ENCODE assay signal across 9 cellular contexts in the genomic region with DNA sequence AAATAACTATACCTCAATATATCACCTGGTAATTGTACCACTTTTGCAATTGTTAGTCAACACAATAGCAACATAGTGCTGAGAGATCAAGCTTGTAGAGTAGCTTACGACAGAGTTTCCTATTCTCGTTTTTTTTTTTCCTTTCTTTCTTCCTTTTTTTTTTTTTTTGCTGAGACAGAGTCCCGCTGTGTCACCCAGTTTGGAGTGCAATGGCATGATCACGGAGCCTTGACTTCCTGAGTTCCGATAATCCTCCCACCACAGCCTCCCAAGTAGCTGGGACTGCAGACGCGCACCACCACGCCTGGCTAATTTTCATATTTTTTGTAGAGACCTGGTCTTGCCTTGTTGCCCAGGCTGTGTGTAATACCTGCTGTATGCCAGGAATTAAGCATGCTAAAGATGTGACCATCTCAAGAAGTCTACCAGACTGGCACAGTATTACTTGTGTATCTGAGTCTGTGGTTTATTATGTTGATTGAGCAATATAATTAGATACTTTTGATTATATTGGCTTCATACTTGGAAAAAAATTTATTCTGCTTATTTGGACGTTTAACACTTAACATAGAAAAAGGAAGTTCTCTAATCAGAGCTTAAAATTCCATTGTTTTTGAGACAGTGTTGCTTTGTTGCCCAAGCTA. TPM values are rescaled to one million over a fixed set of nuclear protein-coding genes. Genes with fewer than 3 reads are reported as not detected.
DNase-seq lines count a peak whose midpoint lies in the region; ATAC-seq, FAIRE-seq and TF ChIP-seq lines count a peak whose summit lies in the region.
"Had no signal": no experiment of that assay in that cellular context is flagged by ENCODE, and none has a peak within 500 bp of the region (broad histone marks: within the 10 kb centered on the region; RNA-seq: fewer than 3 reads in every experiment).

No MANE protein-coding gene starts in this region.

- POLR2A ChIA-PET in PC-3 (lab: Charles Lee; ENCODE audit: unreplicated experiment), result no interaction called here
- POLR2A ChIA-PET in H1 (lab: Charles Lee; ENCODE audit: partially characterized antibody), result interaction anchor here (0.7 to 1.1 kb wide), 7 partner anchors 10 to 389 kb away, joined by 3 to 4 read pairs (median 3); no protein-coding TSS in a partner anchor

- peak overlapping the region; percentile 94 for H3K4me3 ChIP-seq in PC-3 (ENCODE audit: low read length)
- H3K4me3 ChIP-seq in H1 (ENCODE audit: extremely low read depth in 1 of 4, insufficient read depth in 2 of 4, low read depth in 3 of 4, low read length in 4 of 4), result no peak overlapping the region

- intact Hi-C loops in PC-3 (cut with micrococcal nuclease), result loop anchor here (2.0 kb wide), 1 partner anchor 17 kb away; no protein-coding TSS in a partner anchor

- H3K27ac Mint-ChIP-seq in stimulated activated memory B cell treated with anti-CD40 and anti-IgM and Interleukin-4, amounts not matched to agents 10 μg/mL and 1 μg/mL and 100 μg/mL, for 72 hours, result peak overlapping the region; percentile 63

- H3K4me3 Mint-ChIP-seq in stimulated activated memory B cell treated with anti-CD40 and anti-IgM and Interleukin-4, amounts not matched to agents 10 μg/mL and 1 μg/mL and 100 μg/mL, for 72 hours, result peak overlapping the region; percentile 90

- H2AFZ ChIP-seq in PC-3 (ENCODE audit: low read length) (no peak overlapping the region), H1 (ENCODE audit: low read length) (no peak overlapping the region)

- no peak overlapping the region for H4K8ac ChIP-seq in H1 (ENCODE audit: extremely low read depth, insufficient read depth, low read length)

- no peak overlapping the region for H4K5ac ChIP-seq in H1 (ENCODE audit: insufficient read length, low read depth, low read length)

- FAIRE-seq in H1 (lab: Jason Lieb, UNC), result no peak
- FAIRE-seq: bronchial epithelial cell had no signal

- H3K79me1 ChIP-seq in H1 (ENCODE audit: low read depth, low read length), result no peaks in the 10 kb centered on the region; the same call in 1 of the 2 replicates

- H3K14ac ChIP-seq in H1 (ENCODE audit: insufficient read length), result no peak overlapping the region

- H2AK5ac ChIP-seq in H1 (ENCODE audit: low read depth, low read length), result no peak overlapping the region

- no peak for TF ChIP-seq RAD21 in H1 (IDR thresholded peaks at IDR 0.05 in 1 of 2, conservative IDR thresholded peaks at IDR 0.05 in 1 of 2; ENCODE audit: low read depth in 2 of 2, low read length in 2 of 2)

- H3K23ac ChIP-seq in H1 (ENCODE audit: insufficient read length), result no peak overlapping the region

- peaks cover 62% of the 10 kb centered on the region for H4K20me1 ChIP-seq in PC-3 (ENCODE audit: low read length)
- peaks cover 2 to 12% of the 10 kb centered on the region in 2 experiments for H4K20me1 ChIP-seq in H1 (replicated peaks in 1 of 2; ENCODE audit: control insufficient read depth in 1 of 2, insufficient read depth in 2 of 2, low read length in 2 of 2)

- H3K9me3 ChIP-seq in PC-3 (ENCODE audit: low read length) (no peaks in the 10 kb centered on the region), H1 (ENCODE audit: insufficient read depth in 2 of 2, low read depth in 1 of 2, low read length in 1 of 2) (no peaks in the 10 kb centered on the region)

- H3K27me3 ChIP-seq in PC-3 (ENCODE audit: low read length) (no peaks in the 10 kb centered on the region), H1 (replicated peaks in 1 of 4; ENCODE audit: control insufficient read depth in 3 of 4, extremely low read depth in 1 of 4, insufficient read depth in 3 of 4, low read length in 3 of 4) (no peaks in the 10 kb centered on the region)

- no peak overlapping the region for H3K18ac ChIP-seq in H1 (ENCODE audit: extremely low read depth, low read length)

- no peak overlapping the region for H3K56ac ChIP-seq in H1 (replicated peaks; ENCODE audit: insufficient read length, low read depth, low read length)

- H3K4me1 ChIP-seq in PC-3 (ENCODE audit: insufficient read depth, low read length), result peaks cover 24% of the 10 kb centered on the region
- peaks cover 2 to 8% (median 3%) of the 10 kb centered on the region in 4 experiments; a peak in 5 of 7 replicates for H3K4me1 ChIP-seq in H1 (replicated peaks in 1 of 4; ENCODE audit: control insufficient read depth in 3 of 4, insufficient read depth in 4 of 4, low read length in 3 of 4)

- H3F3A ChIP-seq in PC-3 (ENCODE audit: low read length, unreplicated experiment), result no peaks in the 10 kb centered on the region

- 88% methylated on average over 9 of the region's 9 CpGs; no CpG with 5 or more reads in 1 of the 2 experiments for WGBS in H1 (ENCODE audit: extremely low coverage in 1 of 2, insufficient coverage in 1 of 2, insufficient read length in 1 of 2, insufficient replicate concordance in 2 of 2, low coverage in 1 of 2, low lambda C conversion rate in 2 of 2, missing lambda C conversion rate in 1 of 2), 2 experiments

- H2BK15ac ChIP-seq in H1 (ENCODE audit: low read length), result no peak overlapping the region

- no peaks in the 10 kb centered on the region for H3K9me3 Mint-ChIP-seq in stimulated activated memory B cell treated with anti-CD40 and anti-IgM and Interleukin-4, amounts not matched to agents 10 μg/mL and 1 μg/mL and 100 μg/mL, for 72 hours

- CTCF ChIA-PET in PC-3 (lab: Charles Lee) (no interaction called here), H1 (lab: Charles Lee; ENCODE audit: partially characterized antibody) (no interaction called here)

- H3K9me2 ChIP-seq in PC-3 (replicated peaks; ENCODE audit: low read length), result no peaks in the 10 kb centered on the region

- no peak overlapping the region for H2BK20ac ChIP-seq in H1 (ENCODE audit: low read length)

- H3K36me3 Mint-ChIP-seq in stimulated activated memory B cell treated with anti-CD40 and anti-IgM and Interleukin-4, amounts not matched to agents 10 μg/mL and 1 μg/mL and 100 μg/mL, for 72 hours, result peaks cover 59% of the 10 kb centered on the region

- TF ChIP-seq CTCF in PC-3 (conservative IDR thresholded peaks at IDR 0.05; ENCODE audit: low read depth, low read length), result no peak
- TF ChIP-seq CTCF in H1 (IDR thresholded peaks at IDR 0.05; ENCODE audit: control extremely low read depth in 1 of 3, insufficient read depth in 1 of 3, low read depth in 1 of 3, low read length in 3 of 3), result no peak

- no peak overlapping the region for H3K27ac ChIP-seq in PC-3 (ENCODE audit: low read length)
- no peak overlapping the region for H3K27ac ChIP-seq in H1 (ENCODE audit: low read depth, low read length)

- peaks cover 69% of the 10 kb centered on the region for H3K4me1 Mint-ChIP-seq in stimulated activated memory B cell treated with anti-CD40 and anti-IgM and Interleukin-4, amounts not matched to agents 10 μg/mL and 1 μg/mL and 100 μg/mL, for 72 hours

- no peak overlapping the region for H2BK120ac ChIP-seq in H1 (replicated peaks; ENCODE audit: low read depth, low read length)

- peak overlapping the region; percentile 93; the same call in 1 of the 2 replicates for H3K9ac ChIP-seq in PC-3 (ENCODE audit: low read length)
- no peak overlapping the region for H3K9ac ChIP-seq in H1 (replicated peaks in 1 of 4; ENCODE audit: extremely low read depth in 1 of 4, low read depth in 3 of 4, low read length in 3 of 4)

- no peak for ATAC-seq in PC-3
- ATAC-seq in stimulated activated memory B cell treated with anti-CD40 and anti-IgM and Interleukin-4, amounts not matched to agents 10 μg/mL and 1 μg/mL and 100 μg/mL, for 72 hours, result no peak

- H3K23me2 ChIP-seq in H1 (ENCODE audit: low read depth, low read length), result peaks cover 4% of the 10 kb centered on the region

- no peak for TF ChIP-seq POLR2A in H1 (IDR thresholded peaks at IDR 0.05; ENCODE audit: control extremely low read depth in 1 of 2, low read depth in 2 of 2, low read length in 2 of 2)

- H3K27me3 Mint-ChIP-seq in stimulated activated memory B cell treated with anti-CD40 and anti-IgM and Interleukin-4, amounts not matched to agents 10 μg/mL and 1 μg/mL and 100 μg/mL, for 72 hours, result no peaks in the 10 kb centered on the region

- TF ChIP-seq EP300 in H1 (IDR thresholded peaks at IDR 0.05; ENCODE audit: borderline replicate concordance in 1 of 2, low read depth in 2 of 2, low read length in 2 of 2), result no peak

- peak overlapping the region; percentile 61 for H3K4ac ChIP-seq in H1 (replicated peaks; ENCODE audit: insufficient read length, low read depth, low read length)

- DNase-seq in activated effector memory CD4-positive, alpha-beta T cell treated with anti-CD3 and anti-CD28 coated beads, Interleukin-2, amount 50 U/mL, for 16 hours, result peak; percentile 65
- DNase-seq in activated effector memory CD4-positive, alpha-beta T cell treated with Interleukin-2 at 50 U/mL for 16 hours, result no peak
- DNase-seq in PC-3, result no peak
- DNase-seq in H1 (ENCODE audit: low read depth in 1 of 2, low spot score in 2 of 2), result no peak
- no peak for DNase-seq in C1 segment of cervical spinal cord (lab: John Stamatoyannopoulos, UW)
- no peak for DNase-seq in stimulated activated CD4-positive, alpha-beta T cell treated with anti-CD3 and anti-CD28 coated beads, Interleukin-4, amount 100 ng/mL, for 1 hour
- DNase-seq in activated gamma-delta T cell treated with Interleukin-2 at 50 U/mL for 16 hours, result no peak

- H2BK12ac ChIP-seq in H1 (ENCODE audit: low read depth, low read length), result no peak overlapping the region

- H3K4me2 ChIP-seq in PC-3 (ENCODE audit: low read length) (peak overlapping the region; percentile 94), H1 (ENCODE audit: insufficient read depth in 1 of 2, low read depth in 2 of 2, low read length in 2 of 2) (no peak overlapping the region)

- no TSS peak for BruUV-seq in PC-3 (replicated peaks; lab: Mats Ljungman, UMichigan)

- peaks cover 99% of the 10 kb centered on the region for H3K79me2 ChIP-seq in PC-3 (ENCODE audit: low read length)
- peaks cover 20 to 87% of the 10 kb centered on the region in 2 experiments for H3K79me2 ChIP-seq in H1 (ENCODE audit: control insufficient read depth in 1 of 2, insufficient read depth in 2 of 2, low read length in 2 of 2)

- H3K36me3 ChIP-seq in PC-3 (ENCODE audit: low read depth, low read length), result peaks cover 24% of the 10 kb centered on the region; the same call in 1 of the 2 replicates
- H3K36me3 ChIP-seq in H1 (ENCODE audit: control insufficient read depth in 2 of 4, insufficient read depth in 4 of 4, low read length in 3 of 4), result peaks cover 0 to 6% (median 0%) of the 10 kb centered on the region in 4 experiments; a peak in 2 of 8 replicates

- H2BK5ac ChIP-seq in H1 (ENCODE audit: low read depth, low read length), result no peak overlapping the region

- H4K91ac ChIP-seq in H1 (replicated peaks; ENCODE audit: insufficient read length, low read length), result no peak overlapping the region

RNA-seq across cellular contexts. Expression of a gene that starts 3.0 kb away (rescaled TPM):
- total RNA-seq in PC-3 (2014; rRNA removed), result 109 and 119 TPM in 2 replicates
- 74.7 and 79.0 TPM in 2 replicates for total RNA-seq in H1 (2021; fragmentation: NEBNext Ultra II Directional; extraction: Animal tissue kit (Norgen Biotek cat#: 25700))
- 133 and 290 TPM in 2 replicates for polyA plus RNA-seq in H1 (2011; rRNA removed)
- 182 TPM for polyA plus RNA-seq in H1 (2011; cell fraction: cytosol; rRNA removed)
- polyA plus RNA-seq in H1 (2011; cell fraction: nucleus; rRNA removed), result 131 TPM
- polyA plus RNA-seq in H1 (2012, experiment 1 of 2), result 82.0 to 88.0 TPM (median 84.7 TPM) in 4 replicates
- 7.4 TPM for polyA plus RNA-seq in H1 (2012, experiment 2 of 2)
- polyA plus RNA-seq in H1 (2013, experiment 1 of 2), result 43.2 TPM
- 51.1 TPM for polyA plus RNA-seq in H1 (2013, experiment 2 of 2)
- polyA minus RNA-seq in H1 (2011; rRNA and poly(A)+ RNA removed), result 337 and 655 TPM in 2 replicates
- 73.3 TPM for polyA minus RNA-seq in H1 (2011; cell fraction: cytosol; rRNA and poly(A)+ RNA removed)
- 101 TPM for polyA minus RNA-seq in H1 (2011; cell fraction: nucleus; rRNA and poly(A)+ RNA removed)

RNA-seq across cellular contexts. Expression of a gene that starts 59.5 kb away (rescaled TPM):
- total RNA-seq in PC-3 (2014; rRNA removed), result 67.9 and 92.4 TPM in 2 replicates
- total RNA-seq in H1 (2021; fragmentation: NEBNext Ultra II Directional; extraction: Animal tissue kit (Norgen Biotek cat#: 25700)), result 87.5 and 91.6 TPM in 2 replicates
- polyA plus RNA-seq in H1 (2011; rRNA removed), result 32.1 and 59.3 TPM in 2 replicates
- 71.8 TPM for polyA plus RNA-seq in H1 (2011; cell fraction: cytosol; rRNA removed)
- 31.5 TPM for polyA plus RNA-seq in H1 (2011; cell fraction: nucleus; rRNA removed)
- 44.9 to 86.0 TPM (median 57.5 TPM) in 4 replicates for polyA plus RNA-seq in H1 (2012, experiment 1 of 2)
- polyA plus RNA-seq in H1 (2012, experiment 2 of 2), result 9.7 TPM
- polyA plus RNA-seq in H1 (2013, experiment 1 of 2), result 84.7 TPM
- 75.5 TPM for polyA plus RNA-seq in H1 (2013, experiment 2 of 2)
- 103 and 125 TPM in 2 replicates for polyA minus RNA-seq in H1 (2011; rRNA and poly(A)+ RNA removed)
- polyA minus RNA-seq in H1 (2011; cell fraction: cytosol; rRNA and poly(A)+ RNA removed), result 36.3 TPM
- polyA minus RNA-seq in H1 (2011; cell fraction: nucleus; rRNA and poly(A)+ RNA removed), result 109 TPM

RNA-seq across cellular contexts. Expression of a gene that starts 59.8 kb away (rescaled TPM):
- total RNA-seq in PC-3 (2014; rRNA removed), result 439 and 552 TPM in 2 replicates
- total RNA-seq in H1 (2021; fragmentation: NEBNext Ultra II Directional; extraction: Animal tissue kit (Norgen Biotek cat#: 25700)), result 98.2 and 111 TPM in 2 replicates
- 90.3 and 167 TPM in 2 replicates for polyA plus RNA-seq in H1 (2011; rRNA removed)
- polyA plus RNA-seq in H1 (2011; cell fraction: cytosol; rRNA removed), result 115 TPM
- polyA plus RNA-seq in H1 (2011; cell fraction: nucleus; rRNA removed), result 91.6 TPM
- 60.7 to 77.7 TPM (median 70.0 TPM) in 4 replicates for polyA plus RNA-seq in H1 (2012, experiment 1 of 2)
- polyA plus RNA-seq in H1 (2012, experiment 2 of 2), result 30.7 TPM
- polyA plus RNA-seq in H1 (2013, experiment 1 of 2), result 72.6 TPM
- 79.6 TPM for polyA plus RNA-seq in H1 (2013, experiment 2 of 2)
- polyA minus RNA-seq in H1 (2011; rRNA and poly(A)+ RNA removed), result 29.8 and 37.0 TPM in 2 replicates
- 113 TPM for polyA minus RNA-seq in H1 (2011; cell fraction: cytosol; rRNA and poly(A)+ RNA removed)
- 96.7 TPM for polyA minus RNA-seq in H1 (2011; cell fraction: nucleus; rRNA and poly(A)+ RNA removed)
